12 cellular contexts compared by ENCODE assay signal in the genomic region with DNA sequence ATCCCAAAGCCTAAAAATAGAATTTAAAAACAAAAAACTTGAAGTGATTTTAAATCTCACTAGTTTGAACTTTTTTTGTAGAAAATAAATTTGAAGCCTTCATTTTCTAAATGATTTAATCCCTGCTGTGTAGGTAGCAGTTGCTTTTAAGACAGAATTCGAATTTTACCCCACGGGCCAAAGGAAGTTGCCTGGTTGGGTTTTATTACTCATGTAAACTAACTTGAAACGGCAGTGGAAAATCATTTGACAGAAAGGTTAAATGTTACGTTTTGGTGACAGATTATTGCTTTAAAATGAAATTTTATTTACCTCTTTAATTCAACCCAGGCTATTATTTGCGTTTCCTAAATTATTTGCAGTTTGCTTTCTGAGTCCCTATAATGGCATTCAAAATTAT. TPM values are rescaled to one million over a fixed set of nuclear protein-coding genes. Genes with fewer than 3 reads are reported as not detected.
DNase-seq lines count a peak whose midpoint lies in the region; ATAC-seq and TF ChIP-seq lines count a peak whose summit lies in the region.
"Had no signal": no experiment of that assay in that cellular context is flagged by ENCODE, and none has a peak within 500 bp of the region (broad histone marks: within the 10 kb centered on the region; RNA-seq: fewer than 3 reads in every experiment).

No MANE protein-coding gene starts in this region.

- peak overlapping the region; percentile 89 to 98 (median 91) for H3K4me2 ChIP-seq in BLaER1 treated with 17β-estradiol and CSF1 and Interleukin-3, amounts not matched to agents 10 nM and 100 nM
- peak overlapping the region; percentile 92 for H3K4me2 ChIP-seq in Loucy (ENCODE audit: low read depth, low read length, poor library complexity, severe bottlenecking)

- peak overlapping the region; percentile 75 to 88 (median 83); a peak in 18 of 22 replicates for H3K9ac ChIP-seq in BLaER1 treated with 17β-estradiol and CSF1 and Interleukin-3, amounts not matched to agents 10 nM and 100 nM
- H3K9ac ChIP-seq in Loucy (ENCODE audit: low read depth, low read length, poor library complexity, severe bottlenecking) = peak overlapping the region; percentile 82

- H3K4me3 Mint-ChIP-seq in chondrocyte (ENCODE audit: unreplicated experiment) (peak overlapping the region; percentile 95), nephron progenitor cell (peak overlapping the region; percentile 99)

- peaks cover 77 to 84% (median 80%) of the 10 kb centered on the region in 10 experiments for H3K4me1 ChIP-seq in BLaER1 treated with 17β-estradiol and CSF1 and Interleukin-3, amounts not matched to agents 10 nM and 100 nM
- H3K4me1 ChIP-seq in Loucy (ENCODE audit: insufficient read depth, low read length, poor library complexity, severe bottlenecking) = peaks cover 75% of the 10 kb centered on the region

- H2AFZ ChIP-seq in Loucy (ENCODE audit: low read length) = no peak overlapping the region

- H3K36me3 Mint-ChIP-seq in chondrocyte (ENCODE audit: low read depth) (peaks cover 3% of the 10 kb centered on the region), nephron progenitor cell (ENCODE audit: low read depth) (peaks cover 6% of the 10 kb centered on the region)

- H3K27me3 Mint-ChIP-seq in chondrocyte (ENCODE audit: low read depth) (no peaks in the 10 kb centered on the region), nephron progenitor cell (ENCODE audit: low read depth, poor library complexity) (no peaks in the 10 kb centered on the region)

- H3K27ac ChIP-seq in BLaER1 treated with 17β-estradiol and CSF1 and Interleukin-3, amounts not matched to agents 10 nM and 100 nM = peak overlapping the region in 10 of 11 experiments; percentile 63 to 92 (median 86); a peak in 19 of 22 replicates
- no peak overlapping the region for H3K27ac ChIP-seq in WERI-Rb-1

- H3K36me3 ChIP-seq in BLaER1 treated with 17β-estradiol and CSF1 and Interleukin-3, amounts not matched to agents 10 nM and 100 nM = peaks cover 0 to 4% (median 0%) of the 10 kb centered on the region in 11 experiments; a peak in 2 of 22 replicates
- no peaks in the 10 kb centered on the region for H3K36me3 ChIP-seq in Loucy (ENCODE audit: insufficient read depth, low read length)
- H3K36me3 ChIP-seq in WERI-Rb-1 = no peaks in the 10 kb centered on the region

- H3K4me1 Mint-ChIP-seq in chondrocyte (ENCODE audit: low read depth) (peaks cover 43% of the 10 kb centered on the region), nephron progenitor cell (peaks cover 86% of the 10 kb centered on the region)

- no peaks in the 10 kb centered on the region for H3K27me3 ChIP-seq in BLaER1 treated with 17β-estradiol and CSF1 and Interleukin-3, amounts not matched to agents 10 nM and 100 nM
- no peaks in the 10 kb centered on the region for H3K27me3 ChIP-seq in Loucy (ENCODE audit: insufficient read depth, low read length, poor library complexity, severe bottlenecking)
- no peaks in the 10 kb centered on the region for H3K27me3 ChIP-seq in WERI-Rb-1 (ENCODE audit: insufficient read depth, low read depth, severe bottlenecking)

- no peak for ATAC-seq in GM19328 (IDR thresholded peaks at IDR 0.05; ENCODE audit: unreplicated experiment)

- H3F3A ChIP-seq in Loucy (ENCODE audit: low read depth) = no peaks in the 10 kb centered on the region

- TF ChIP-seq CTCF in Loucy (conservative IDR thresholded peaks at IDR 0.05; ENCODE audit: low read length) = no peak
- no peak for TF ChIP-seq CTCF in chondrocyte (IDR thresholded peaks at IDR 0.05)
- no peak for TF ChIP-seq CTCF in nephron progenitor cell (IDR thresholded peaks at IDR 0.05)
- no peak for TF ChIP-seq CTCF in WERI-Rb-1 (IDR thresholded peaks at IDR 0.05; ENCODE audit: low read depth, low read length)

- peak overlapping the region; percentile 38 for H3K27ac Mint-ChIP-seq in chondrocyte (ENCODE audit: unreplicated experiment)
- no peak overlapping the region for H3K27ac Mint-ChIP-seq in nephron progenitor cell

- H3K79me2 ChIP-seq in Loucy (ENCODE audit: insufficient read depth, low read length) = peaks cover 68% of the 10 kb centered on the region

- peaks cover 0 to 4% (median 0%) of the 10 kb centered on the region in 11 experiments; a peak in 3 of 22 replicates for H3K9me3 ChIP-seq in BLaER1 treated with 17β-estradiol and CSF1 and Interleukin-3, amounts not matched to agents 10 nM and 100 nM (replicated peaks in 1 of 11)
- no peaks in the 10 kb centered on the region for H3K9me3 ChIP-seq in Loucy (ENCODE audit: insufficient read depth, low read depth, low read length)
- no peaks in the 10 kb centered on the region for H3K9me3 ChIP-seq in WERI-Rb-1 (ENCODE audit: severe bottlenecking)
- H3K9me3 ChIP-seq: mucosa of descending colon had no signal

- peak overlapping the region in 9 of 10 experiments; percentile 77 to 94 (median 85); a peak in 16 of 20 replicates for H3K4me3 ChIP-seq in BLaER1 treated with 17β-estradiol and CSF1 and Interleukin-3, amounts not matched to agents 10 nM and 100 nM
- peak overlapping the region; percentile 92 for H3K4me3 ChIP-seq in Loucy (ENCODE audit: low read length, poor library complexity, severe bottlenecking)
- H3K4me3 ChIP-seq in WERI-Rb-1 (ENCODE audit: low read depth, low read length) = no peak overlapping the region
- H3K4me3 ChIP-seq: mucosa of descending colon had no signal

- DNase-seq in chondrocyte (ENCODE audit: low spot score) (no peak), nephron progenitor cell (no peak), WERI-Rb-1 (no peak), NCI-H2171 (lab: John Stamatoyannopoulos, UW) (no peak), globus pallidus (ENCODE audit: low spot score) (no peak)
- DNase-seq: activated CD4-positive, CD25-positive, alpha-beta regulatory T cell; DMS153; mucosa of descending colon; NCI-H446 had no signal

- no peaks in the 10 kb centered on the region for H3K9me2 ChIP-seq in Loucy (replicated peaks; ENCODE audit: low read depth, low read length)

- H3K9me3 Mint-ChIP-seq in chondrocyte (ENCODE audit: low read depth) (peaks cover 2% of the 10 kb centered on the region), nephron progenitor cell (peaks cover 4% of the 10 kb centered on the region)

- peaks cover 0 to 32% (median 3%) of the 10 kb centered on the region in 11 experiments; a peak in 6 of 22 replicates for H4K20me1 ChIP-seq in BLaER1 treated with 17β-estradiol and CSF1 and Interleukin-3, amounts not matched to agents 10 nM and 100 nM
- H4K20me1 ChIP-seq in Loucy (ENCODE audit: insufficient read depth, low read length, poor library complexity, severe bottlenecking) = peaks cover 56% of the 10 kb centered on the region

RNA-seq across cellular contexts. Expression of a gene that starts 2.0 kb away (rescaled TPM):
- 23.4 to 30.3 TPM (median 26.0 TPM) in 3 replicates for total RNA-seq in chondrocyte
